Comparison of ENCODE assay signal across 29 cellular contexts in genomic region chr1:117098287-117098890, GRCh38. TPM values are rescaled to one million over a fixed set of nuclear protein-coding genes. Genes with fewer than 3 reads are reported as not detected.
A peak's percentile ranks its signal among the peaks of the same experiment; 100 is the strongest.
DNase-seq lines count a peak whose midpoint lies in the region; ATAC-seq and TF ChIP-seq lines count a peak whose summit lies in the region.
"Had no signal": no experiment of that assay in that cellular context is flagged by ENCODE, and none has a peak within 500 bp of the region (broad histone marks: within the 10 kb centered on the region; RNA-seq: fewer than 3 reads in every experiment).

No MANE protein-coding gene starts in this region.

- H3K36me3 ChIP-seq in mammary epithelial cell (ENCODE audit: insufficient read depth, low read length): peaks cover 18% of the 10 kb centered on the region
- H3K36me3 ChIP-seq: neural progenitor cell had no signal

- intact Hi-C loops in mammary epithelial cell (cut with micrococcal nuclease): no loop called here

- DNase-seq in LHCN-M2 (ENCODE audit: low read depth) (peak; percentile 12), dermis blood vessel endothelial cell (peak; percentile 52), retinal pigment epithelial cell (ENCODE audit: low read depth) (peak; percentile 60), mammary epithelial cell (no peak), NCI-H2081 (lab: John Stamatoyannopoulos, UW) (no peak), NCI-H345 (lab: John Stamatoyannopoulos, UW) (no peak)
- DNase-seq: activated CD4-positive, CD25-positive, alpha-beta regulatory T cell; activated CD8-positive, alpha-beta memory T cell treated with anti-CD3 and anti-CD28 coated beads, Interleukin-2, amount 10 ng/mL, durations not matched to agents 7 days and 5 days; activated naive CD4-positive, alpha-beta T cell treated with anti-CD3 and anti-CD28 coated beads, Interleukin-2, amount 10 ng/mL, durations not matched to agents 7 days and 5 days; activated T-cell treated with anti-CD3 and anti-CD28 coated beads, Interleukin-2, amount 50 U/mL, for 72 hours; amygdala; Calu3; central memory CD4-positive, alpha-beta T cell; DND-41; GOT3; NCI-H2107; NCI-H446 treated with DMSO at 0.1 percent for 48 hours; posterior cingulate gyrus; sigmoid colon; stimulated activated CD4-positive, alpha-beta T cell treated with anti-CD3 and anti-CD28 coated beads, Interleukin-15, amount 100 ng/mL, for 24 hours; stimulated activated naive CD4-positive, alpha-beta T cell had no signal

- CTCF ChIA-PET in mammary epithelial cell (lab: Charles Lee; ENCODE audit: low non-redundant PET): no interaction called here

- no peak overlapping the region for H2AFZ ChIP-seq in mammary epithelial cell (ENCODE audit: low read depth, low read length)
- H2AFZ ChIP-seq: neural progenitor cell had no signal

- dilution Hi-C loops in mammary epithelial cell (cut with HindIII; ENCODE audit: low sequenced_read_pairs): loop anchor here (5.0 kb wide), 1 partner anchor 71 kb away; no protein-coding TSS in a partner anchor

- no peaks in the 10 kb centered on the region for H3K27me3 ChIP-seq in mammary epithelial cell (ENCODE audit: insufficient read depth, low read length)
- H3K27me3 ChIP-seq: neural progenitor cell, sigmoid colon, suprapubic skin had no signal

- H3K9me3 ChIP-seq in mammary epithelial cell (replicated peaks; ENCODE audit: insufficient read depth, low read length): no peaks in the 10 kb centered on the region
- H3K9me3 ChIP-seq: sigmoid colon, suprapubic skin had no signal

- no peak overlapping the region for H3K9ac ChIP-seq in mammary epithelial cell (ENCODE audit: insufficient read depth, low read length)
- H3K9ac ChIP-seq: neural progenitor cell had no signal

- no peak overlapping the region for H3K27ac ChIP-seq in mammary epithelial cell (ENCODE audit: insufficient read depth, low read depth, low read length)
- H3K27ac ChIP-seq: C4-2B, neural progenitor cell, RWPE1, sigmoid colon, SK-N-MC, suprapubic skin had no signal

- peaks cover 5% of the 10 kb centered on the region for H3K4me1 ChIP-seq in mammary epithelial cell (ENCODE audit: insufficient read depth, low read length)
- H3K4me1 ChIP-seq: neural progenitor cell had no signal

- BruUV-seq in mammary epithelial cell (replicated peaks; lab: Mats Ljungman, UMichigan): no TSS peak

- no peaks in the 10 kb centered on the region for H3K79me2 ChIP-seq in mammary epithelial cell (ENCODE audit: insufficient read depth, low read length)

- TF ChIP-seq CTCF in retinal pigment epithelial cell (conservative IDR thresholded peaks at IDR 0.05; ENCODE audit: low read depth, low read length) (no peak), mammary epithelial cell (conservative IDR thresholded peaks at IDR 0.05 in 1 of 2, IDR thresholded peaks at IDR 0.05 in 1 of 2; ENCODE audit: extremely low read depth in 1 of 2, insufficient read depth in 1 of 2, low read depth in 1 of 2, low read length in 2 of 2) (no peak)

- H3K4me2 ChIP-seq in mammary epithelial cell (ENCODE audit: insufficient read depth, low read depth, low read length): no peak overlapping the region
- H3K4me2 ChIP-seq: neural progenitor cell had no signal

- ATAC-seq in GM19324 (IDR thresholded peaks at IDR 0.05; ENCODE audit: low FRiP score, unreplicated experiment): peak; percentile 61
- no peak for ATAC-seq in GM21737 (IDR thresholded peaks at IDR 0.05; ENCODE audit: unreplicated experiment)
- ATAC-seq: activated CD8-positive, alpha-beta memory T cell treated with anti-CD3 and anti-CD28 coated beads, Interleukin-2, amount 10 ng/mL, durations not matched to agents 7 days and 5 days; activated T-cell treated with anti-CD3 and anti-CD28 coated beads, Interleukin-2, amount 50 U/mL, for 72 hours had no signal

- in situ Hi-C loops in mammary epithelial cell (cut with MboI; ENCODE audit: low sequenced_read_pairs in 2 of 2): no loop called here

- WGBS in mammary epithelial cell (ENCODE audit: low coverage, missing lambda C conversion rate): 96% methylated on average over 4 of the region's 4 CpGs

- H4K20me1 ChIP-seq in mammary epithelial cell (ENCODE audit: insufficient read depth, low read length): no peaks in the 10 kb centered on the region

- H3K4me3 ChIP-seq in retinal pigment epithelial cell (ENCODE audit: low read length): no peak overlapping the region
- no peak overlapping the region for H3K4me3 ChIP-seq in mammary epithelial cell (replicated peaks in 1 of 3; ENCODE audit: insufficient read depth in 1 of 3, low read depth in 2 of 3, low read length in 3 of 3)
- H3K4me3 ChIP-seq: lung, neural progenitor cell, sigmoid colon, SK-N-MC, suprapubic skin had no signal

RNA-seq across cellular contexts. Expression of gene TRIM45, which starts 23.2 kb away (rescaled TPM):
- total RNA-seq in LHCN-M2 (2014; rRNA removed): 1.9 and 2.6 TPM in 2 replicates
- 1.5 TPM for polyA plus RNA-seq in LHCN-M2 (2012)
- 0.84 and 1.7 TPM in 2 replicates for total RNA-seq in dermis blood vessel endothelial cell
- 1 to 10 TPM; 2.7 to 4.0 TPM for total RNA-seq in mammary epithelial cell
- polyA plus RNA-seq in mammary epithelial cell: 1.8 TPM
- polyA minus RNA-seq in mammary epithelial cell: 2.9 TPM

RNA-seq across cellular contexts. Expression of gene TTF2, which starts 38.3 kb away (rescaled TPM):
- total RNA-seq in LHCN-M2 (2014; rRNA removed) (22.8 and 26.2 TPM in 2 replicates), dermis blood vessel endothelial cell (14.3 and 21.9 TPM in 2 replicates), mammary epithelial cell (10 to 100 TPM; 15.5 to 41.3 TPM)
- polyA plus RNA-seq in LHCN-M2 (2012): 9.2 TPM
- 19.1 TPM for polyA plus RNA-seq in mammary epithelial cell
- 30.7 TPM for polyA minus RNA-seq in mammary epithelial cell

Comparison
In these comparisons a context has a peak if more than half of its experiments do, and no peak if none do; other contexts are left out.
1. DNase-seq: peak in LHCN-M2 (single experiment), dermis blood vessel endothelial cell (single experiment) and retinal pigment epithelial cell (single experiment); none in mammary epithelial cell (single experiment), NCI-H2081 (0 of 2) and NCI-H345 (single experiment).